In the genomic region with DNA sequence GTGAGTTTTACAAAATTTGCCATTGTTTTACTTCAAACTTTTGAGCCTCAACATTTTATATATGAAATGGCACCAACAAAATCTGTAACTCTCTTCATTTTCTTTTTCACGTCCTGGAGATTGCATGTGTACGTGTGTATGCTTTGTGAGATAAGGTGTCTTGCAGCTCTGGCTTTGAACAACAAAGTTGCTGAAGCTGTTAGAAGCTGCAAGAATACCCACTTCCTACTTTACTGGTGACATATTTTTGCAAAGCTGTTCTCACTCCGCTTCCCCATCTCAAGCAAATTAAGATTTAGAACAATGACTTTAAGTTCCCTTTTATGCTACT, we compare ENCODE assay signal across 12 cellular contexts. TPM values are rescaled to one million over a fixed set of nuclear protein-coding genes. Genes with fewer than 3 reads are reported as not detected.
A peak's percentile ranks its signal among the peaks of the same experiment; 100 is the strongest.
DNase-seq lines count a peak whose midpoint lies in the region; ATAC-seq and TF ChIP-seq lines count a peak whose summit lies in the region.
"Had no signal": no experiment of that assay in that cellular context is flagged by ENCODE, and none has a peak within 500 bp of the region (broad histone marks: within the 10 kb centered on the region; RNA-seq: fewer than 3 reads in every experiment).

No MANE protein-coding gene starts in this region.

- 0 out of 20 replicates have a peak overlapping the region, but pooled peaks of 1 of the 10 experiments have one; percentile 8 for H3K4me3 ChIP-seq in BLaER1 treated with 17β-estradiol and CSF1 and Interleukin-3, amounts not matched to agents 10 nM and 100 nM
- H3K4me3 ChIP-seq in psoas muscle (no peak overlapping the region), ascending aorta (no peak overlapping the region)
- H3K4me3 ChIP-seq: esophagus squamous epithelium, stomach had no signal

- peak; percentile 72 for ATAC-seq in GM19324 (IDR thresholded peaks at IDR 0.05; ENCODE audit: low FRiP score, unreplicated experiment)
- peak; percentile 76 for ATAC-seq in HG03460 (IDR thresholded peaks at IDR 0.05; ENCODE audit: unreplicated experiment)
- ATAC-seq in activated naive CD4-positive, alpha-beta T cell treated with anti-CD3 and anti-CD28 coated beads, Interleukin-2, amount 50 U/mL, for 72 hours, result peak in 1 of 2 donors; percentile 11
- ATAC-seq in psoas muscle, result no peak
- ATAC-seq in HG02798 (IDR thresholded peaks at IDR 0.05; ENCODE audit: poor library complexity, unreplicated experiment), result no peak

- 85 to 92% (median 86%) methylated on average over 3 of the region's 3 CpGs for WGBS in psoas muscle, 3 donors

- no peaks in the 10 kb centered on the region for H3K27me3 ChIP-seq in BLaER1 treated with 17β-estradiol and CSF1 and Interleukin-3, amounts not matched to agents 10 nM and 100 nM
- H3K27me3 ChIP-seq in psoas muscle (ENCODE audit: insufficient read depth in 3 of 3, low read length in 2 of 3), result no peaks in the 10 kb centered on the region
- H3K27me3 ChIP-seq in ascending aorta, result no peaks in the 10 kb centered on the region
- H3K27me3 ChIP-seq: esophagus squamous epithelium, stomach had no signal

- H3K27ac Mint-ChIP-seq in activated naive CD4-positive, alpha-beta T cell treated with anti-CD3 and anti-CD28 coated beads, Interleukin-2, amount 50 U/mL, for 72 hours, result peak overlapping the region; percentile 90 to 91

- peaks cover 8 to 31% of the 10 kb centered on the region in 2 donors for H3K36me3 Mint-ChIP-seq in activated naive CD4-positive, alpha-beta T cell treated with anti-CD3 and anti-CD28 coated beads, Interleukin-2, amount 50 U/mL, for 72 hours

- H3K9me3 Mint-ChIP-seq in activated naive CD4-positive, alpha-beta T cell treated with anti-CD3 and anti-CD28 coated beads, Interleukin-2, amount 50 U/mL, for 72 hours, result peaks cover 0 to 10% of the 10 kb centered on the region in 2 donors

- H3K4me2 ChIP-seq in BLaER1 treated with 17β-estradiol and CSF1 and Interleukin-3, amounts not matched to agents 10 nM and 100 nM, result peak overlapping the region; percentile 58 to 94 (median 73)

- peaks cover 0 to 81% (median 0%) of the 10 kb centered on the region in 11 experiments; a peak in 5 of 22 replicates for H4K20me1 ChIP-seq in BLaER1 treated with 17β-estradiol and CSF1 and Interleukin-3, amounts not matched to agents 10 nM and 100 nM

- intact Hi-C loops in psoas muscle (cut with DNase I), result no loop called here
- intact Hi-C loops in ascending aorta (cut with DNase I), result no loop called here

- peak overlapping the region in 6 of 11 experiments; percentile 41 to 65 (median 59); a peak in 11 of 22 replicates for H3K27ac ChIP-seq in BLaER1 treated with 17β-estradiol and CSF1 and Interleukin-3, amounts not matched to agents 10 nM and 100 nM
- H3K27ac ChIP-seq in psoas muscle (no peak overlapping the region), ascending aorta (no peak overlapping the region)

- peaks cover 0 to 14% (median 8%) of the 10 kb centered on the region in 11 experiments; a peak in 14 of 22 replicates for H3K9me3 ChIP-seq in BLaER1 treated with 17β-estradiol and CSF1 and Interleukin-3, amounts not matched to agents 10 nM and 100 nM (replicated peaks in 1 of 11)
- H3K9me3 ChIP-seq in psoas muscle, result no peaks in the 10 kb centered on the region
- H3K9me3 ChIP-seq in ascending aorta, result no peaks in the 10 kb centered on the region
- H3K9me3 ChIP-seq: esophagus squamous epithelium, stomach had no signal

- H3K9ac ChIP-seq in BLaER1 treated with 17β-estradiol and CSF1 and Interleukin-3, amounts not matched to agents 10 nM and 100 nM, result peak overlapping the region in 4 of 11 experiments; percentile 8 to 71 (median 38); a peak in 5 of 22 replicates

- DNase-seq in activated naive CD4-positive, alpha-beta T cell treated with anti-CD3 and anti-CD28 coated beads, Interleukin-2, amount 50 U/mL, for 72 hours (ENCODE audit: low spot score in 2 of 2), result no peak
- no peak for DNase-seq in psoas muscle
- DNase-seq in NCI-H1694 treated with DMSO at 0.1 percent for 48 hours (lab: John Stamatoyannopoulos, UW), result no peak
- no peak for DNase-seq in ascending aorta (ENCODE audit: low spot score in 2 of 2)
- DNase-seq: esophagus squamous epithelium, stomach had no signal

- peaks cover 0 to 44% (median 0%) of the 10 kb centered on the region in 11 experiments; a peak in 4 of 22 replicates for H3K36me3 ChIP-seq in BLaER1 treated with 17β-estradiol and CSF1 and Interleukin-3, amounts not matched to agents 10 nM and 100 nM
- H3K36me3 ChIP-seq in psoas muscle (ENCODE audit: insufficient read depth in 1 of 2, low read depth in 1 of 2), result no peaks in the 10 kb centered on the region
- H3K36me3 ChIP-seq in ascending aorta, result no peaks in the 10 kb centered on the region
- H3K36me3 ChIP-seq: esophagus squamous epithelium, stomach had no signal

- no peak for TF ChIP-seq CTCF in psoas muscle (IDR thresholded peaks at IDR 0.05)
- TF ChIP-seq CTCF in ascending aorta (IDR thresholded peaks at IDR 0.05), result no peak

- peaks cover 20 to 81% (median 25%) of the 10 kb centered on the region in 10 experiments for H3K4me1 ChIP-seq in BLaER1 treated with 17β-estradiol and CSF1 and Interleukin-3, amounts not matched to agents 10 nM and 100 nM
- H3K4me1 ChIP-seq in psoas muscle, result no peaks in the 10 kb centered on the region
- H3K4me1 ChIP-seq in ascending aorta, result no peaks in the 10 kb centered on the region

RNA-seq across cellular contexts. Expression of gene FYB1, which starts 41.8 kb away (rescaled TPM):
- total RNA-seq in activated naive CD4-positive, alpha-beta T cell treated with anti-CD3 and anti-CD28 coated beads, Interleukin-2, amount 50 U/mL, for 72 hours, result 100 to 1,000 TPM; 161 to 168 TPM
- 1 to 10 TPM; 1.3 to 3.2 (median 2.3) TPM for total RNA-seq in psoas muscle
- polyA plus RNA-seq in psoas muscle, result under 1 TPM; 0.22 to 0.35 (median 0.25) TPM
- 74.1 TPM for total RNA-seq in ascending aorta
- total RNA-seq: IMR-90, neural crest cell had no signal
- polyA plus RNA-seq: IMR-90 had no signal

Comparison
In these comparisons a context has a peak if more than half of its experiments do, and no peak if none do; other contexts are left out.
1. H3K27ac ChIP-seq: peak in BLaER1 treated with 17β-estradiol and CSF1 and Interleukin-3, amounts not matched to agents 10 nM and 100 nM (6 of 11); none in psoas muscle (single experiment) and ascending aorta (0 of 2).
2. ATAC-seq: peak in GM19324 (single experiment) and HG03460 (single experiment); none in psoas muscle (0 of 4) and HG02798 (single experiment).
3. RNA of gene FYB1, which starts 41.8 kb away (total RNA-seq): 161 to 168 TPM in activated naive CD4-positive, alpha-beta T cell treated with anti-CD3 and anti-CD28 coated beads, Interleukin-2, amount 50 U/mL, for 72 hours and 74.1 TPM in ascending aorta (single experiment); 1.3 to 3.2 TPM in psoas muscle; every median in the first group is over 10 times any median in the second.